Comparison of ENCODE assay signal across 8 cellular contexts in the genomic region with DNA sequence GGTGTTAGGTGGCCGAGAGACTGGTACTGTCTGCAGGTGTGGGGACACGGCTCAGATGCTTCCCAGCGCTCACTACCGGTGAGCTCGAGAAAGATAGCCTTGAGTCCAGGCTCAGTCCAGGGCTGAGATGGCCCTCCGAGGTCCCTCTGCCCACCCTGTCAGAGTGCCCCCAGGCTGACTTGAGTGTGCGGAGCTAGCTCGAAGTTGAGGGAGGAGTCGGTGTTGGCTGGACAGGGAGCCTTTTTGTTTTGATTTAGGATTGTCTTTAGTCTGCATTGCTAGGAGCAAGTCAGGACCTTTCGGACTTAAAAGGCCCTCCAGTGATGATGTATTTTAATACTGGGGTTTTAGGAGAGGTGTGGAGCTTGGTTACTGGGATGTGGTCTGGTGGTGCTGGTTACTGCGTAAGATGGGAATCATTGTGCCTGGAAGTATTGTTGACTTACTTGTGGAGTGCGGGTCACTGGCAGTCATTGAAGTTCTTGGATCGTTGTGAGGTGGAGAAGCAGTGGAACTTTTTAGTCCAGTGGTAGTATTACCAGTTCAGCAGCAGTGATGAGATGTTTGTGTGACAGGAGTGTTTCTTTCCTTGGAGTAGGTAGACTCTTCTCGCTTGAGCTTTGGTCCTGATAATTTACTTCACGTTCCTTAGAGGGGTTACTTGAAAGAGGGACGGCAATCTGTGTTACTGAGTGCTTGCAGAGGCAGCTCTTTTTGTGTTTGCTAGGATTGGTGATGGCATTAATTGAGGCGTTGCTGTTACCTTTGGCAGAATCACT. TPM values are rescaled to one million over a fixed set of nuclear protein-coding genes. Genes with fewer than 3 reads are reported as not detected.
A peak's percentile ranks its signal among the peaks of the same experiment; 100 is the strongest.
DNase-seq lines count a peak whose midpoint lies in the region; ATAC-seq and TF ChIP-seq lines count a peak whose summit lies in the region.

No MANE protein-coding gene starts in this region.

- H3K4me1 ChIP-seq in KMS-11 (ENCODE audit: low read depth, poor library complexity, severe bottlenecking) (peaks cover 33% of the 10 kb centered on the region), gastrocnemius medialis (peaks cover 14 to 18% of the 10 kb centered on the region in 2 donors)

- no peaks in the 10 kb centered on the region for H4K20me1 ChIP-seq in KMS-11 (ENCODE audit: insufficient read depth)

- H3K4me2 ChIP-seq in KMS-11, result peak overlapping the region; percentile 67

- peak overlapping the region; percentile 88 for H2AFZ ChIP-seq in KMS-11 (ENCODE audit: low read depth)

- no peaks in the 10 kb centered on the region for H3K27me3 ChIP-seq in KMS-11 (ENCODE audit: insufficient read depth, low read depth)
- H3K27me3 ChIP-seq in gastrocnemius medialis, result no peaks in the 10 kb centered on the region

- no peaks in the 10 kb centered on the region for H3K9me3 Mint-ChIP-seq in activated naive CD4-positive, alpha-beta T cell treated with anti-CD3 and anti-CD28 coated beads, Interleukin-2, amount 50 U/mL, for 24 hours

- peak overlapping the region; percentile 82 for H3K9ac ChIP-seq in KMS-11

- peak overlapping the region; percentile 96 for H3K4me3 Mint-ChIP-seq in activated naive CD4-positive, alpha-beta T cell treated with anti-CD3 and anti-CD28 coated beads, Interleukin-2, amount 50 U/mL, for 24 hours

- H3K27ac Mint-ChIP-seq in activated naive CD4-positive, alpha-beta T cell treated with anti-CD3 and anti-CD28 coated beads, Interleukin-2, amount 50 U/mL, for 24 hours, result peak overlapping the region; percentile 73

- peak; percentile 55 for DNase-seq in DMS 273 (lab: John Stamatoyannopoulos, UW; ENCODE audit: unreplicated experiment)
- no peak for DNase-seq in left ventricle myocardium superior
- no peak for DNase-seq in gastrocnemius medialis
- no peak for DNase-seq in activated gamma-delta T cell treated with Interleukin-2 at 50 U/mL for 16 hours
- no peak for DNase-seq in NCI-H2227 treated with DMSO at 0.1 percent for 48 hours (lab: John Stamatoyannopoulos, UW)

- no peaks in the 10 kb centered on the region for H3K27me3 Mint-ChIP-seq in activated naive CD4-positive, alpha-beta T cell treated with anti-CD3 and anti-CD28 coated beads, Interleukin-2, amount 50 U/mL, for 24 hours

- no peak for TF ChIP-seq POLR2A in gastrocnemius medialis (IDR thresholded peaks at IDR 0.05)

- H3K9me3 ChIP-seq in gastrocnemius medialis, result no peaks in the 10 kb centered on the region

- in situ Hi-C loops in gastrocnemius medialis (cut with MboI; ENCODE audit: low sequenced_read_pairs in 4 of 4), result no loop called here

- peak overlapping the region; percentile 77 for H3K27ac ChIP-seq in KMS-11
- peak overlapping the region; percentile 80 to 84 (median 82) for H3K27ac ChIP-seq in gastrocnemius medialis

- peaks cover 42% of the 10 kb centered on the region for H3K4me1 Mint-ChIP-seq in activated naive CD4-positive, alpha-beta T cell treated with anti-CD3 and anti-CD28 coated beads, Interleukin-2, amount 50 U/mL, for 24 hours

- H3K36me3 Mint-ChIP-seq in activated naive CD4-positive, alpha-beta T cell treated with anti-CD3 and anti-CD28 coated beads, Interleukin-2, amount 50 U/mL, for 24 hours, result no peaks in the 10 kb centered on the region

- TF ChIP-seq CTCF in KMS-11 (conservative IDR thresholded peaks at IDR 0.05; ENCODE audit: low read depth, low read length) (no peak), gastrocnemius medialis (IDR thresholded peaks at IDR 0.05 in 4 of 5, conservative IDR thresholded peaks at IDR 0.05 in 1 of 5) (no peak)

- H3K36me3 ChIP-seq in KMS-11 (ENCODE audit: insufficient read depth) (no peaks in the 10 kb centered on the region), gastrocnemius medialis (no peaks in the 10 kb centered on the region)

- H3K79me2 ChIP-seq in KMS-11 (ENCODE audit: insufficient read depth, low read depth), result peaks cover 28% of the 10 kb centered on the region

- intact Hi-C loops in left ventricle myocardium superior (cut with micrococcal nuclease), result no loop called here
- intact Hi-C loops in gastrocnemius medialis (cut with DNase I; ENCODE audit: low total_unique reads), result loop anchor here (2.0 kb wide), 1 partner anchor 131 kb away; no protein-coding TSS in a partner anchor

- ATAC-seq in left ventricle myocardium superior (peak; percentile 1), gastrocnemius medialis (peak in 1 of 2 donors; percentile 50), HG03025 (IDR thresholded peaks at IDR 0.05; ENCODE audit: low FRiP score, unreplicated experiment) (no peak)

- H3K4me3 ChIP-seq in KMS-11 (IDR thresholded peaks at IDR 0.05; ENCODE audit: insufficient read depth, low read depth, low read length) (no peak overlapping the region), gastrocnemius medialis (peak overlapping the region; percentile 82 to 98 (median 91))

RNA-seq across cellular contexts. Expression of a gene that starts 0.6 kb away (rescaled TPM):
- total RNA-seq in left ventricle myocardium superior (3.4 TPM), gastrocnemius medialis (1 to 10 TPM; 3.4 to 8.3 (median 6.6) TPM)

RNA-seq across cellular contexts. Expression of a gene that starts 0.7 kb away (rescaled TPM):
- total RNA-seq in left ventricle myocardium superior, result 25.1 TPM
- total RNA-seq in gastrocnemius medialis, result 10 to 100 TPM; 20.7 to 36.5 (median 28.2) TPM
